Comparison of ENCODE assay signal across 28 cellular contexts in the genomic region with DNA sequence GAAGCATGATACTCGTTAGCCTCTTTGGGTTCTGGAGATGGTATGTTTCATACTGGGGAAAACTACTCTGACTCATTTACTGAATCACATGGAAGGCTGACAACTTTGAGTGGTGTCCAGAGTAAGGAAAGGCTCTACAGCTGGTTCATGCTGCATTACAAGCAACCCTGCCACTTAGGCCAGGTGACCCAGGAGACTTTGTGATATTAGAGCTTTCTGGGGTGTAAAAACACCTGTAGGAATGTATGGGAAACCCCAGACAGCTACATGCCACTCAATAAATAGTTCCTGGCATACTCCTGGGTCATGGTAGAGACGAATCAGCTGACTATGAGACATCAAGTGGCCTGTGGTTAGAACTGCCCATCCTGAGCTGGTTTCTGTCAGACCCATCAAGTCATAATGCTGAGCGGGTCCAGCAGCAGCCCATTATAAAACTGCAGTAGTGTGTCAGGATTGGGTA. TPM values are rescaled to one million over a fixed set of nuclear protein-coding genes. Genes with fewer than 3 reads are reported as not detected.
DNase-seq lines count a peak whose midpoint lies in the region; TF ChIP-seq lines count a peak whose summit lies in the region.
"Had no signal": no experiment of that assay in that cellular context is flagged by ENCODE, and none has a peak within 500 bp of the region (broad histone marks: within the 10 kb centered on the region; RNA-seq: fewer than 3 reads in every experiment).

No MANE protein-coding gene starts in this region.

- no peaks in the 10 kb centered on the region for H4K20me1 ChIP-seq in GM23248 (ENCODE audit: insufficient read depth)

- no peak for TF ChIP-seq POLR2A in testis (IDR thresholded peaks at IDR 0.05)

- peaks cover 21% of the 10 kb centered on the region; the same call in 1 of the 2 replicates for H3K4me1 ChIP-seq in GM23248 (ENCODE audit: insufficient read depth)
- H3K4me1 ChIP-seq in testis: no peaks in the 10 kb centered on the region
- H3K4me1 ChIP-seq: thyroid gland had no signal

- H3K27me3 ChIP-seq in GM23248 (replicated peaks; ENCODE audit: insufficient read depth) (peaks cover 6% of the 10 kb centered on the region; the same call in 1 of the 2 replicates), testis (no peaks in the 10 kb centered on the region)
- H3K27me3 ChIP-seq: thyroid gland had no signal

- DNase-seq in GM23248 (peak; percentile 87), RPMI7951 (ENCODE audit: low read depth) (peak; percentile 77), epithelial cell of proximal tubule (ENCODE audit: low read depth) (peak; percentile 19), renal cortical epithelial cell (ENCODE audit: low read depth) (peak; percentile 14), NCI-H2029 treated with DMSO at 0.1 percent for 48 hours (lab: John Stamatoyannopoulos, UW) (no peak), testis (no peak)
- DNase-seq in activated CD4-positive, alpha-beta T cell treated with anti-CD3 and anti-CD28 coated beads, Interleukin-2, amount 50 U/mL, for 1 hour: no peak
- no peak for DNase-seq in activated CD4-positive, alpha-beta T cell treated with anti-CD3 and anti-CD28 coated beads for 4 hours
- DNase-seq: activated CD4-positive, CD25-positive, alpha-beta regulatory T cell treated with anti-CD3 and anti-CD28 coated beads, Interleukin-2, amount 50 U/mL, for 72 hours; activated T-cell treated with anti-CD3 and anti-CD28 coated beads, Interleukin-2, amount 50 U/mL, for 1 hour; AML-193; amniotic stem cell; caudate nucleus; CD8-positive, alpha-beta T cell; DMS79; H9; KG1; kidney; NCI-H1092; NCI-H2029; NCI-H345; NCI-H774; retina; SHP77; stimulated activated CD4-positive, alpha-beta T cell treated with anti-CD3 and anti-CD28 coated beads, Interleukin-4, amount 100 ng/mL, for 1 hour; stimulated activated naive CD4-positive, alpha-beta T cell treated with Interleukin-2 at 50 U/mL for 16 hours; thyroid gland had no signal

- no peak overlapping the region for H3K4me3 ChIP-seq in GM23248
- H3K4me3 ChIP-seq in epithelial cell of proximal tubule (ENCODE audit: low read depth, low read length): no peak overlapping the region
- no peak overlapping the region for H3K4me3 ChIP-seq in testis
- H3K4me3 ChIP-seq: lung, thyroid gland had no signal

- intact Hi-C loops in testis (cut with DNase I; ENCODE audit: low total_unique reads): no loop called here

- WGBS in GM23248 (ENCODE audit: low coverage in 1 of 2, low lambda C conversion rate in 2 of 2, missing lambda C conversion rate in 2 of 2), 2 experiments: 26 to 36% methylated on average over 3 of the region's 3 CpGs
- WGBS in testis, 2 donors: 87 to 89% methylated on average over 3 of the region's 3 CpGs

- TF ChIP-seq CTCF in epithelial cell of proximal tubule (conservative IDR thresholded peaks at IDR 0.05; ENCODE audit: low read depth, low read length) (no peak), testis (IDR thresholded peaks at IDR 0.05) (no peak)

- H3K9me3 ChIP-seq in GM23248 (ENCODE audit: low read depth): no peaks in the 10 kb centered on the region
- no peaks in the 10 kb centered on the region for H3K9me3 ChIP-seq in testis
- H3K9me3 ChIP-seq: thyroid gland had no signal

- no peak overlapping the region for H3K9ac ChIP-seq in GM23248

- H3K36me3 ChIP-seq in GM23248 (ENCODE audit: low read depth) (no peaks in the 10 kb centered on the region), testis (ENCODE audit: low read depth, missing control alignments) (no peaks in the 10 kb centered on the region)
- H3K36me3 ChIP-seq: thyroid gland had no signal

- H3K9me2 ChIP-seq in GM23248 (ENCODE audit: insufficient read depth): no peaks in the 10 kb centered on the region

- no peak overlapping the region for H3K4me2 ChIP-seq in GM23248 (ENCODE audit: unreplicated experiment)

- H3K79me2 ChIP-seq in GM23248 (ENCODE audit: insufficient read depth): no peaks in the 10 kb centered on the region

- H3K27ac ChIP-seq in GM23248 (no peak overlapping the region), testis (no peak overlapping the region)
- H3K27ac ChIP-seq: thyroid gland had no signal

- in situ Hi-C loops in GM23248 (cut with MboI): no loop called here

- H2AFZ ChIP-seq in GM23248: no peak overlapping the region

- peaks cover 34% of the 10 kb centered on the region for H3F3A ChIP-seq in GM23248 (ENCODE audit: insufficient read depth)

RNA-seq across cellular contexts. Expression of a gene that starts 21.3 kb away (rescaled TPM):
- total RNA-seq in GM23248 (2014; rRNA removed; shearing (Covaris generic)): 0.38 and 0.65 TPM in 2 replicates
- polyA plus RNA-seq in GM23248 (2016; fragmentation: Nextera tagmentation; extraction: Ambion mirVana) (1.8 and 1.9 TPM in 2 replicates), testis (ENCODE audit: insufficient read depth, low read depth, low replicate concordance) (11.9 TPM)
- total RNA-seq in RPMI7951 (2014; rRNA removed; shearing (Covaris generic)): 0.39 TPM in 1 of 2 replicates, not detected in the other
- total RNA-seq in epithelial cell of proximal tubule (1.1 and 1.4 TPM in 2 replicates), renal cortical epithelial cell (0.52 and 1.4 TPM in 2 replicates), testis (1 to 10 TPM; 6.7 TPM)
- total RNA-seq: CD8-positive, alpha-beta T cell had no signal

Comparison
In these comparisons a context has a peak if more than half of its experiments do, and no peak if none do; other contexts are left out.
1. DNase-seq: peak in GM23248 (single experiment), RPMI7951 (single experiment), epithelial cell of proximal tubule (single experiment) and renal cortical epithelial cell (single experiment); none in NCI-H2029 treated with DMSO at 0.1 percent for 48 hours (single experiment), activated CD4-positive, alpha-beta T cell treated with anti-CD3 and anti-CD28 coated beads, Interleukin-2, amount 50 U/mL, for 1 hour (single experiment), testis (single experiment) and activated CD4-positive, alpha-beta T cell treated with anti-CD3 and anti-CD28 coated beads for 4 hours (0 of 2).